14 cellular contexts compared by ENCODE assay signal in genomic region chr22:41308544-41308947, GRCh38. TPM values are rescaled to one million over a fixed set of nuclear protein-coding genes. Genes with fewer than 3 reads are reported as not detected.
DNase-seq lines count a peak whose midpoint lies in the region; ATAC-seq, FAIRE-seq and TF ChIP-seq lines count a peak whose summit lies in the region.
"Had no signal": no experiment of that assay in that cellular context is flagged by ENCODE, and none has a peak within 500 bp of the region (broad histone marks: within the 10 kb centered on the region; RNA-seq: fewer than 3 reads in every experiment).

No MANE protein-coding gene starts in this region.

- DNase-seq in Kasumi-1 (lab: John Stamatoyannopoulos, UW) (peak; percentile 13 to 14), body of pancreas (peak in 2 of 4 donors; percentile 25 to 39), left colon (peak; percentile 33 to 42), H54 (ENCODE audit: insufficient read length, low spot score) (no peak), H4 (ENCODE audit: low spot score) (no peak)
- DNase-seq: activated CD4-positive, alpha-beta T cell treated with anti-CD3 and anti-CD28 coated beads for 36 hours; activated naive CD4-positive, alpha-beta T cell treated with anti-CD3 and anti-CD28 coated beads, Interleukin-2, amount 10 ng/mL, durations not matched to agents 7 days and 5 days; DMS 273 treated with DMSO at 0.1 percent for 48 hours; NCI-H446 treated with DMSO at 0.1 percent for 48 hours had no signal

- intact Hi-C loops in body of pancreas (cut with DNase I), result no loop called here
- intact Hi-C loops in left colon (cut with DNase I, micrococcal nuclease), result no loop called here

- no peaks in the 10 kb centered on the region for H3K27me3 ChIP-seq in body of pancreas
- no peaks in the 10 kb centered on the region for H3K27me3 ChIP-seq in subcutaneous abdominal adipose tissue (ENCODE audit: control insufficient read depth in 5 of 5, insufficient read depth in 4 of 5, low read length in 5 of 5)

- ATAC-seq in body of pancreas, result peak; percentile 22
- ATAC-seq in left colon, result peak; percentile 90
- ATAC-seq in GM19035 (IDR thresholded peaks at IDR 0.05; ENCODE audit: unreplicated experiment), result no peak
- ATAC-seq: activated CD4-positive, alpha-beta T cell treated with anti-CD3 and anti-CD28 coated beads for 36 hours had no signal

- TF ChIP-seq CTCF in body of pancreas (IDR thresholded peaks at IDR 0.05), result no peak

- TF ChIP-seq POLR2A in body of pancreas (IDR thresholded peaks at IDR 0.05) (no peak), H54 (IDR thresholded peaks at IDR 0.05; ENCODE audit: low read depth, low read length) (no peak)

- FAIRE-seq in H54 (lab: Jason Lieb, UNC), result no peak
- FAIRE-seq: endometrium, GM18507 had no signal

- H3K4me1 ChIP-seq in body of pancreas, result peaks cover 8% of the 10 kb centered on the region
- peaks cover 6 to 23% (median 15%) of the 10 kb centered on the region in 5 donors for H3K4me1 ChIP-seq in subcutaneous abdominal adipose tissue (ENCODE audit: control insufficient read depth in 5 of 5, insufficient read depth in 5 of 5, low read length in 5 of 5)

- no peak overlapping the region for H3K4me3 ChIP-seq in body of pancreas
- H3K4me3 ChIP-seq in subcutaneous abdominal adipose tissue (ENCODE audit: low read depth in 1 of 5, low read length in 5 of 5), result no peak overlapping the region

- H3K9me3 ChIP-seq in body of pancreas (no peaks in the 10 kb centered on the region), subcutaneous abdominal adipose tissue (ENCODE audit: control insufficient read depth in 5 of 5, low read length in 5 of 5) (no peaks in the 10 kb centered on the region)

- H3K27ac ChIP-seq in body of pancreas (no peak overlapping the region), subcutaneous abdominal adipose tissue (ENCODE audit: low read depth, low read length) (peak overlapping the region; percentile 1)
- H3K27ac ChIP-seq: KMS-11 had no signal

- peak overlapping the region in 1 of 5 donors; percentile 38 for H3K9ac ChIP-seq in subcutaneous abdominal adipose tissue (ENCODE audit: low read length in 5 of 5)
- H3K9ac ChIP-seq: KMS-11 had no signal

- 42 to 44% methylated on average over 7 of the region's 7 CpGs for WGBS in body of pancreas, 2 donors

- H3K36me3 ChIP-seq in body of pancreas (replicated peaks in 1 of 2; ENCODE audit: insufficient read depth in 1 of 2, low read depth in 2 of 2), result no peaks in the 10 kb centered on the region
- peaks cover 0 to 8% (median 0%) of the 10 kb centered on the region in 5 donors for H3K36me3 ChIP-seq in subcutaneous abdominal adipose tissue (ENCODE audit: control insufficient read depth in 5 of 5, insufficient read depth in 5 of 5, low read length in 5 of 5)

RNA-seq across cellular contexts. Expression of gene ZC3H7B, which starts 7.2 kb away (rescaled TPM):
- total RNA-seq in body of pancreas, result 10 to 100 TPM; 29.8 to 34.3 TPM
- total RNA-seq in left colon, result 10 to 100 TPM; 35.3 to 38.8 TPM
- total RNA-seq in H4 (2014; rRNA removed; shearing (Covaris generic)), result 17.8 and 17.9 TPM in 2 replicates

RNA-seq across cellular contexts. Expression of gene RANGAP1, which starts 22.6 kb away (rescaled TPM):
- total RNA-seq in body of pancreas (10 to 100 TPM; 45.4 to 62.3 TPM), left colon (10 to 100 TPM; 28.4 to 35.1 TPM)
- 29.7 and 44.6 TPM in 2 replicates for total RNA-seq in H4 (2014; rRNA removed; shearing (Covaris generic))

Comparison
In these comparisons a context has a peak if more than half of its experiments do, and no peak if none do; other contexts are left out.
1. DNase-seq: peak in Kasumi-1 (2 of 2) and left colon (2 of 2); none in H54 (single experiment) and H4 (single experiment).